Comparison of ENCODE assay signal across 31 cellular contexts in genomic region chr14:96960598-96961116, GRCh38.
DNase-seq lines count a peak whose midpoint lies in the region; ATAC-seq and TF ChIP-seq lines count a peak whose summit lies in the region.
"Had no signal": no experiment of that assay in that cellular context is flagged by ENCODE, and none has a peak within 500 bp of the region (broad histone marks: within the 10 kb centered on the region; RNA-seq: fewer than 3 reads in every experiment).

No MANE protein-coding gene starts in this region.

- peak overlapping the region in 1 of 7 donors; percentile 55 for H3K4me3 Mint-ChIP-seq in CD8-positive, alpha-beta memory T cell
- peak overlapping the region in 1 of 2 donors; percentile 50 for H3K4me3 Mint-ChIP-seq in effector memory CD8-positive, alpha-beta T cell
- H3K4me3 Mint-ChIP-seq: activated CD8-positive, alpha-beta memory T cell treated with anti-CD3 and anti-CD28 coated beads, Interleukin-2, amount 10 ng/mL, durations not matched to agents 7 days and 5 days; dendritic cell treated with granulocyte-macrophage colony-stimulating factor and Interleukin-4, amounts not matched to agents 40 ng/mL and 50 ng/mL, for 4 days; WTC11 had no signal

- H3K9me3 Mint-ChIP-seq in CD8-positive, alpha-beta memory T cell: peaks cover 9 to 25% (median 19%) of the 10 kb centered on the region in 5 donors
- H3K9me3 Mint-ChIP-seq in effector memory CD8-positive, alpha-beta T cell: peaks cover 3 to 7% of the 10 kb centered on the region in 2 donors

- H3K27ac ChIP-seq in CD8-positive, alpha-beta memory T cell (ENCODE audit: low read depth, low read length): no peak overlapping the region
- H3K27ac ChIP-seq in foreskin keratinocyte: no peak overlapping the region
- H3K27ac ChIP-seq: A549, right atrium auricular region, SJCRH30 had no signal

- peaks cover 41 to 56% (median 52%) of the 10 kb centered on the region in 3 donors for H3K4me1 Mint-ChIP-seq in CD8-positive, alpha-beta memory T cell
- H3K4me1 Mint-ChIP-seq in effector memory CD8-positive, alpha-beta T cell (ENCODE audit: low read depth in 2 of 2): peaks cover 23 to 29% of the 10 kb centered on the region in 2 donors

- TF ChIP-seq CTCF in foreskin keratinocyte (conservative IDR thresholded peaks at IDR 0.05): no peak

- no peak for ATAC-seq in effector memory CD8-positive, alpha-beta T cell (replicated peaks)
- no peak for ATAC-seq in foreskin keratinocyte
- ATAC-seq: A549; activated CD8-positive, alpha-beta memory T cell treated with anti-CD3 and anti-CD28 coated beads, Interleukin-2, amount 10 ng/mL, durations not matched to agents 7 days and 5 days; esophagus mucosa; left lung; stimulated activated naive CD8-positive, alpha-beta T cell treated with anti-CD3 and anti-CD28 coated beads, Interleukin-15, Interleukin-2, amounts not matched to agents 100 U/mL and 50 U/mL, for 24 hours; WTC11 had no signal

- H3K27ac Mint-ChIP-seq in CD8-positive, alpha-beta memory T cell: peak overlapping the region in 5 of 8 donors; percentile 40 to 75 (median 44)
- H3K27ac Mint-ChIP-seq in effector memory CD8-positive, alpha-beta T cell: peak overlapping the region; percentile 28 to 51
- H3K27ac Mint-ChIP-seq: dendritic cell treated with granulocyte-macrophage colony-stimulating factor and Interleukin-4, amounts not matched to agents 40 ng/mL and 50 ng/mL, for 4 days; WTC11 had no signal

- no peaks in the 10 kb centered on the region for H3K36me3 ChIP-seq in CD8-positive, alpha-beta memory T cell (ENCODE audit: insufficient read depth, low read length)
- H3K36me3 ChIP-seq: BE2C, left lung, right atrium auricular region, SJCRH30 had no signal

- H3K4me1 ChIP-seq in CD8-positive, alpha-beta memory T cell (ENCODE audit: insufficient read depth, low read length): peaks cover 56% of the 10 kb centered on the region
- H3K4me1 ChIP-seq in foreskin keratinocyte: no peaks in the 10 kb centered on the region
- H3K4me1 ChIP-seq: A549, BE2C, Caco-2, right atrium auricular region, SJCRH30 had no signal

- no peaks in the 10 kb centered on the region for H3K27me3 Mint-ChIP-seq in CD8-positive, alpha-beta memory T cell
- no peaks in the 10 kb centered on the region for H3K27me3 Mint-ChIP-seq in effector memory CD8-positive, alpha-beta T cell
- H3K27me3 Mint-ChIP-seq: activated CD8-positive, alpha-beta memory T cell treated with anti-CD3 and anti-CD28 coated beads, Interleukin-2, amount 10 ng/mL, durations not matched to agents 7 days and 5 days had no signal

- H3K36me3 Mint-ChIP-seq in CD8-positive, alpha-beta memory T cell: peaks cover 2 to 33% (median 17%) of the 10 kb centered on the region in 3 donors
- H3K36me3 Mint-ChIP-seq in effector memory CD8-positive, alpha-beta T cell (ENCODE audit: insufficient read depth): peaks cover 3% of the 10 kb centered on the region

- no peaks in the 10 kb centered on the region for H3K27me3 ChIP-seq in CD8-positive, alpha-beta memory T cell (ENCODE audit: insufficient read depth, low read length, poor library complexity, severe bottlenecking)
- H3K27me3 ChIP-seq in foreskin keratinocyte: no peaks in the 10 kb centered on the region
- H3K27me3 ChIP-seq: BE2C, left lung, right atrium auricular region, SJCRH30 had no signal

- POLR2A ChIA-PET in CD8-positive, alpha-beta memory T cell (lab: Charles Lee): no interaction called here

- H3K9me3 ChIP-seq in CD8-positive, alpha-beta memory T cell (ENCODE audit: low read length): peaks cover 17% of the 10 kb centered on the region
- H3K9me3 ChIP-seq: A549, BE2C, Caco-2, SJCRH30 had no signal

- peak; percentile 62 to 64 for DNase-seq in AML-193 (lab: John Stamatoyannopoulos, UW)
- no peak for DNase-seq in CD8-positive, alpha-beta memory T cell
- DNase-seq in NOMO-1 treated with dmso at 0.1 percent for 144 hours (lab: John Stamatoyannopoulos, UW; ENCODE audit: unreplicated experiment): peak; percentile 11
- DNase-seq in effector memory CD8-positive, alpha-beta T cell: no peak
- no peak for DNase-seq in NCI-H345 (lab: John Stamatoyannopoulos, UW)
- DNase-seq in NCI-H524 treated with DMSO at 0.1 percent for 48 hours (lab: John Stamatoyannopoulos, UW): no peak
- no peak for DNase-seq in NCI-H1694 treated with DMSO at 0.1 percent for 48 hours (lab: John Stamatoyannopoulos, UW)
- DNase-seq in foreskin keratinocyte: no peak
- DNase-seq: activated CD8-positive, alpha-beta memory T cell treated with anti-CD3 and anti-CD28 coated beads, Interleukin-2, amount 10 ng/mL, durations not matched to agents 7 days and 5 days; activated T-cell treated with anti-CD3 and anti-CD28 coated beads, Interleukin-2, amount 50 U/mL, for 48 hours; BE2C; Caco-2; central memory CD4-positive, alpha-beta T cell; HCEC 1CT; head of caudate nucleus; left lung; NCI-H1417; NCI-H2081 treated with DMSO at 0.1 percent for 48 hours; NCI-H2227 treated with DMSO at 0.1 percent for 48 hours; posterior cingulate gyrus; RPMI8226; SJCRH30; small intestine; stimulated activated naive CD8-positive, alpha-beta T cell treated with anti-CD3 and anti-CD28 coated beads, Interleukin-15, Interleukin-2, amounts not matched to agents 100 U/mL and 50 U/mL, for 24 hours; SW 1271; T-helper 9 cell had no signal

- H3K4me3 ChIP-seq in CD8-positive, alpha-beta memory T cell (ENCODE audit: low read length): peak overlapping the region; percentile 9
- H3K4me3 ChIP-seq: A549, left lung, right atrium auricular region, SJCRH30 had no signal

- CTCF ChIA-PET in CD8-positive, alpha-beta memory T cell (lab: Charles Lee): no interaction called here

Comparison
In these comparisons a context has a peak if more than half of its experiments do, and no peak if none do; other contexts are left out.
1. DNase-seq: peak in AML-193 (2 of 2) and NOMO-1 treated with dmso at 0.1 percent for 144 hours (single experiment); none in CD8-positive, alpha-beta memory T cell (0 of 5), effector memory CD8-positive, alpha-beta T cell (0 of 3), NCI-H345 (single experiment), NCI-H524 treated with DMSO at 0.1 percent for 48 hours (single experiment), NCI-H1694 treated with DMSO at 0.1 percent for 48 hours (single experiment) and foreskin keratinocyte (0 of 2).